8 cellular contexts compared by ENCODE assay signal in the genomic region with DNA sequence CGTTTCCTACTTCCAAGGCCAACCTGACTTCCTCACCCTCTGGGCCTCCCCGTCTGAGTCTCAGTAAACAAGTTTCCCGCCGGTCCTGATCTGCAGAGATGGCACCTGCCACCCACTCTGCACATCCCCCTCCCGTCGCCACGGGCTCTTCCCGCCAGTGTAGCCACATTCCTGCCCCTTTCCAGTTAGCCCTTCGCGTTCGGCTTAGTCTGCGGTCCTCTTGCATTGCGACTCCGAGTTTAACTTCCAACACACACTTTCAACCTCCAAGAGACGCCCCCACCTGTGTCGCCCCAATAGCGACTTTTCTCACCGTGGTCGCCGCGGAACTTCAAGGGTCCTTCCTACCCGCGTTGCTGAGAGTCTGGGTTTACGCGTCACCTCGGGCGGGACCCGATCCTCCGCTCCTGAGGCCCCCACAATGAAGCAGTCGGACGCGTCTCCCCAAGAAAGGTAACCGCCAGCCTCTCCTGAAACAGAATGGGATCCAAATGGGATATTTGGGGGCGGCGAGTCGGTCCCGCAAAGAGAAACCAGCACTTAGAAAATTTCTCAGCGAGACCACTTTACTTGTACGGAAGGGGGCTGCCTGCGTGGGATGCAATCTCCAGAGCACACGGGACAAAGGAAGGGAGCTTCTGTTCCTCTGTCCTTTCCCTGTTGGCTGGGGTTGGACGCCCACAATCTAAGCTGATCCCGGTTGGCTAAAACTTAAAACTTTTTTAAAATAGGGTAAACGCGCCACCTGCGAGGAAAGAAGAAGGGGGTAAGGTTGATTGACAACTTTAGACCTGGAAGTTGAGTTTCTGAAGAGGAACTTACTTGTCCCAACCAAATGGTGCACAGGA. TPM values are rescaled to one million over a fixed set of nuclear protein-coding genes. Genes with fewer than 3 reads are reported as not detected.
DNase-seq lines count a peak whose midpoint lies in the region; ATAC-seq, FAIRE-seq and TF ChIP-seq lines count a peak whose summit lies in the region.

No MANE protein-coding gene starts in this region.

- peak overlapping the region; percentile 86 for H2BK12ac ChIP-seq in trophoblast cell (ENCODE audit: low read length)

- POLR2A ChIA-PET in CD8-positive, alpha-beta T cell (lab: Charles Lee): interaction anchor here (1.0 to 1.3 kb wide), 3 partner anchors 38 to 65 kb away, joined by 3 to 4 read pairs (median 3); no protein-coding TSS in a partner anchor
- POLR2A ChIA-PET in HEK293 (lab: Yijun Ruan, JAX): interaction anchor here (0.8 to 2.2 kb wide), 4 partner anchors 11 to 39 kb away, joined by 3 to 17 read pairs (median 4); a partner anchor contains a TSS

- peak overlapping the region; percentile 91 for H4K91ac ChIP-seq in trophoblast cell (ENCODE audit: low read depth, low read length)

- no peaks in the 10 kb centered on the region for H3K27me3 Mint-ChIP-seq in CD8-positive, alpha-beta T cell (ENCODE audit: low read depth)
- no peaks in the 10 kb centered on the region for H3K27me3 Mint-ChIP-seq in activated T-cell treated with anti-CD3 and anti-CD28 coated beads, Interleukin-2, amount 50 U/mL, for 72 hours (ENCODE audit: low read depth)

- H3K9me3 Mint-ChIP-seq in CD8-positive, alpha-beta T cell: no peaks in the 10 kb centered on the region
- no peaks in the 10 kb centered on the region for H3K9me3 Mint-ChIP-seq in activated T-cell treated with anti-CD3 and anti-CD28 coated beads, Interleukin-2, amount 50 U/mL, for 72 hours

- peak overlapping the region; percentile 44 for H2AK5ac ChIP-seq in trophoblast cell (ENCODE audit: low read length)

- H3K4me2 ChIP-seq in trophoblast cell (ENCODE audit: low read length): peak overlapping the region; percentile 81

- no peak overlapping the region for H3K23ac ChIP-seq in trophoblast cell (ENCODE audit: low read length)

- ATAC-seq in CD8-positive, alpha-beta T cell: peak; percentile 32
- peak; percentile 20 to 22 for ATAC-seq in activated T-cell treated with anti-CD3 and anti-CD28 coated beads, Interleukin-2, amount 50 U/mL, for 72 hours (replicated peaks in 1 of 2)
- no peak for ATAC-seq in HG02981 (IDR thresholded peaks at IDR 0.05; ENCODE audit: unreplicated experiment)

- H3K4me3 ChIP-seq in CD8-positive, alpha-beta T cell (ENCODE audit: low read depth, low read length): peak overlapping the region; percentile 98
- H3K4me3 ChIP-seq in HEK293 (ENCODE audit: low read depth, low read length) (peak overlapping the region; percentile 20), foreskin fibroblast (ENCODE audit: low read depth in 1 of 2, low read length in 2 of 2) (peak overlapping the region; percentile 40 to 59), trophoblast cell (ENCODE audit: low read depth, low read length) (peak overlapping the region; percentile 45)

- peak overlapping the region; percentile 86 for H3K27ac ChIP-seq in CD8-positive, alpha-beta T cell (ENCODE audit: low read depth, low read length)
- H3K27ac ChIP-seq in HEK293 (ENCODE audit: extremely low read depth, low read depth, low read length): peak overlapping the region; percentile 51
- H3K27ac ChIP-seq in trophoblast cell (ENCODE audit: low read depth, low read length): peak overlapping the region; percentile 85

- TF ChIP-seq CTCF in CD8-positive, alpha-beta T cell (IDR thresholded peaks at IDR 0.05): no peak
- TF ChIP-seq CTCF in HEK293 (tag by site-specific recombination; IDR thresholded peaks at IDR 0.05): no peak
- TF ChIP-seq CTCF in foreskin fibroblast (IDR thresholded peaks at IDR 0.05; ENCODE audit: low read depth, low read length): no peak

- H3K4me1 Mint-ChIP-seq in CD8-positive, alpha-beta T cell (ENCODE audit: low read depth): peaks cover 32% of the 10 kb centered on the region
- peaks cover 37% of the 10 kb centered on the region for H3K4me1 Mint-ChIP-seq in activated T-cell treated with anti-CD3 and anti-CD28 coated beads, Interleukin-2, amount 50 U/mL, for 72 hours (ENCODE audit: low read depth)

- peak overlapping the region; percentile 52 for H4K12ac ChIP-seq in trophoblast cell (ENCODE audit: low read depth, low read length)

- H3K79me2 ChIP-seq in trophoblast cell (ENCODE audit: control insufficient read depth, insufficient read depth, low read length, poor library complexity): peaks cover 32% of the 10 kb centered on the region

- peak overlapping the region; percentile 86 for H2BK5ac ChIP-seq in trophoblast cell (ENCODE audit: low read depth, low read length, poor library complexity)

- CTCF ChIA-PET in CD8-positive, alpha-beta T cell (lab: Charles Lee): interaction anchor here (1.3 kb wide), 1 partner anchor 60 kb away, joined by 4 read pairs; no protein-coding TSS in a partner anchor
- CTCF ChIA-PET in HEK293 (lab: Yijun Ruan, JAX): no interaction called here

- peak in 6 of 7 experiments; percentile 27 to 74 (median 56) for DNase-seq in CD8-positive, alpha-beta T cell
- DNase-seq in NCI-H774 (lab: John Stamatoyannopoulos, UW): peak; percentile 66
- peak; percentile 46 to 58 for DNase-seq in activated T-cell treated with anti-CD3 and anti-CD28 coated beads, Interleukin-2, amount 50 U/mL, for 72 hours
- peak in 1 of 2 donors; percentile 59 for DNase-seq in foreskin fibroblast
- DNase-seq in trophoblast cell: peak; percentile 87
- no peak for DNase-seq in RCC 7860 (ENCODE audit: low spot score)

- peak overlapping the region; percentile 88 for H3K14ac ChIP-seq in trophoblast cell (ENCODE audit: low read length)

- H3K9me3 ChIP-seq in CD8-positive, alpha-beta T cell (ENCODE audit: low read length): no peaks in the 10 kb centered on the region
- H3K9me3 ChIP-seq in HEK293 (ENCODE audit: control insufficient read depth, insufficient read depth, low read depth, low read length): no peaks in the 10 kb centered on the region
- H3K9me3 ChIP-seq in trophoblast cell (ENCODE audit: insufficient read depth, low read depth, low read length): peaks cover 3% of the 10 kb centered on the region

- H3K36me3 ChIP-seq in CD8-positive, alpha-beta T cell (ENCODE audit: insufficient read depth, low read length): no peaks in the 10 kb centered on the region
- peaks cover 0 to 5% of the 10 kb centered on the region in 2 experiments; a peak in 2 of 3 replicates for H3K36me3 ChIP-seq in HEK293 (ENCODE audit: control insufficient read depth in 2 of 2, insufficient read depth in 1 of 2, low read length in 2 of 2)
- H3K36me3 ChIP-seq in trophoblast cell (ENCODE audit: control insufficient read depth in 1 of 2, insufficient read depth in 2 of 2, low read length in 2 of 2): peaks cover 0 to 3% of the 10 kb centered on the region in 2 experiments

- peak overlapping the region; percentile 60 for H3K18ac ChIP-seq in trophoblast cell (ENCODE audit: low read length)

- peak overlapping the region; percentile 89 for H3K4me3 Mint-ChIP-seq in CD8-positive, alpha-beta T cell
- peak overlapping the region; percentile 89 to 97 for H3K4me3 Mint-ChIP-seq in activated T-cell treated with anti-CD3 and anti-CD28 coated beads, Interleukin-2, amount 50 U/mL, for 72 hours

- H3K4ac ChIP-seq in trophoblast cell (ENCODE audit: low read depth, low read length): peak overlapping the region; percentile 24

- H2BK120ac ChIP-seq in trophoblast cell (ENCODE audit: insufficient read depth, low read length, poor library complexity): peak overlapping the region; percentile 82

- H3K79me1 ChIP-seq in trophoblast cell (ENCODE audit: low read length): peaks cover 26% of the 10 kb centered on the region

- peak overlapping the region; percentile 76 for H4K8ac ChIP-seq in trophoblast cell (ENCODE audit: low read depth, low read length)

- H2AFZ ChIP-seq in trophoblast cell (ENCODE audit: insufficient read depth, low read length, poor library complexity): peak overlapping the region; percentile 47

- no peaks in the 10 kb centered on the region for H3K27me3 ChIP-seq in CD8-positive, alpha-beta T cell (ENCODE audit: insufficient read depth, low read length)
- H3K27me3 ChIP-seq in trophoblast cell (ENCODE audit: insufficient read depth, low read length): no peaks in the 10 kb centered on the region

- intact Hi-C loops in CD8-positive, alpha-beta T cell (cut with DNase I, micrococcal nuclease): loop anchor here in 1 of 2 experiments (1.0 kb wide), 1 partner anchor 27 kb away; a partner anchor contains a TSS

- H3K27ac Mint-ChIP-seq in CD8-positive, alpha-beta T cell: peak overlapping the region; percentile 96
- H3K27ac Mint-ChIP-seq in activated T-cell treated with anti-CD3 and anti-CD28 coated beads, Interleukin-2, amount 50 U/mL, for 72 hours: peak overlapping the region; percentile 92

- no peaks in the 10 kb centered on the region for H3K36me3 Mint-ChIP-seq in CD8-positive, alpha-beta T cell
- H3K36me3 Mint-ChIP-seq in activated T-cell treated with anti-CD3 and anti-CD28 coated beads, Interleukin-2, amount 50 U/mL, for 72 hours (ENCODE audit: insufficient read depth in 2 of 2): no peaks in the 10 kb centered on the region

- no CpG with 5 or more reads among the region's 46 CpGs for WGBS in trophoblast cell (ENCODE audit: extremely low coverage, insufficient coverage, insufficient read length)

- H3K4me1 ChIP-seq in CD8-positive, alpha-beta T cell (ENCODE audit: insufficient read depth, low read length): peaks cover 26% of the 10 kb centered on the region
- H3K4me1 ChIP-seq in HEK293 (ENCODE audit: control insufficient read depth, insufficient read depth, low read length): peaks cover 7% of the 10 kb centered on the region
- peaks cover 25 to 39% of the 10 kb centered on the region in 2 experiments for H3K4me1 ChIP-seq in trophoblast cell (ENCODE audit: control insufficient read depth in 1 of 2, insufficient read depth in 2 of 2, low read length in 2 of 2)

- FAIRE-seq in RCC 7860 (lab: Jason Lieb, UNC): no peak

- no peak overlapping the region for H3K9ac ChIP-seq in trophoblast cell (ENCODE audit: low read length)

RNA-seq across cellular contexts. Expression of a gene that starts 1.0 kb away (rescaled TPM):
- total RNA-seq in CD8-positive, alpha-beta T cell: 10 to 100 TPM; 76.2 to 81.2 TPM
- 100 to 1,000 TPM; 144 to 162 TPM for total RNA-seq in activated T-cell treated with anti-CD3 and anti-CD28 coated beads, Interleukin-2, amount 50 U/mL, for 72 hours
- polyA plus RNA-seq in trophoblast cell (2013): 506 and 509 TPM in 2 replicates

RNA-seq across cellular contexts. Expression of a gene that starts 18.3 kb away (rescaled TPM):
- total RNA-seq in CD8-positive, alpha-beta T cell: under 1 TPM; 0.67 to 0.84 TPM
- total RNA-seq in activated T-cell treated with anti-CD3 and anti-CD28 coated beads, Interleukin-2, amount 50 U/mL, for 72 hours: 1 to 10 TPM in 1 of 2 donors, under 1 TPM in 1; 0.81 to 1.1 TPM
- 0.73 and 0.79 TPM in 2 replicates for polyA plus RNA-seq in trophoblast cell (2013)

RNA-seq across cellular contexts. Expression of a gene that starts 27.5 kb away (rescaled TPM):
- 100 to 1,000 TPM; 117 to 119 TPM for total RNA-seq in CD8-positive, alpha-beta T cell
- 10 to 100 TPM; 23.5 to 31.0 TPM for total RNA-seq in activated T-cell treated with anti-CD3 and anti-CD28 coated beads, Interleukin-2, amount 50 U/mL, for 72 hours
- polyA plus RNA-seq in trophoblast cell (2013): 0.08 and 0.12 TPM in 2 replicates

RNA-seq across cellular contexts. Expression of a gene that starts 39.8 kb away (rescaled TPM):
- 10 to 100 TPM; 37.1 to 45.8 TPM for total RNA-seq in CD8-positive, alpha-beta T cell
- 10 to 100 TPM; 48.4 to 56.1 TPM for total RNA-seq in activated T-cell treated with anti-CD3 and anti-CD28 coated beads, Interleukin-2, amount 50 U/mL, for 72 hours
- 85.4 and 86.0 TPM in 2 replicates for polyA plus RNA-seq in trophoblast cell (2013)

Comparison
In these comparisons a context has a peak if more than half of its experiments do, and no peak if none do; other contexts are left out.
1. H3K4me3 ChIP-seq: peak in every context shown above with its lines; median percentile 98 in CD8-positive, alpha-beta T cell; 50 in foreskin fibroblast; 45 in trophoblast cell; 20 in HEK293.